Comparison of ENCODE assay signal across 8 cellular contexts in the genomic region with DNA sequence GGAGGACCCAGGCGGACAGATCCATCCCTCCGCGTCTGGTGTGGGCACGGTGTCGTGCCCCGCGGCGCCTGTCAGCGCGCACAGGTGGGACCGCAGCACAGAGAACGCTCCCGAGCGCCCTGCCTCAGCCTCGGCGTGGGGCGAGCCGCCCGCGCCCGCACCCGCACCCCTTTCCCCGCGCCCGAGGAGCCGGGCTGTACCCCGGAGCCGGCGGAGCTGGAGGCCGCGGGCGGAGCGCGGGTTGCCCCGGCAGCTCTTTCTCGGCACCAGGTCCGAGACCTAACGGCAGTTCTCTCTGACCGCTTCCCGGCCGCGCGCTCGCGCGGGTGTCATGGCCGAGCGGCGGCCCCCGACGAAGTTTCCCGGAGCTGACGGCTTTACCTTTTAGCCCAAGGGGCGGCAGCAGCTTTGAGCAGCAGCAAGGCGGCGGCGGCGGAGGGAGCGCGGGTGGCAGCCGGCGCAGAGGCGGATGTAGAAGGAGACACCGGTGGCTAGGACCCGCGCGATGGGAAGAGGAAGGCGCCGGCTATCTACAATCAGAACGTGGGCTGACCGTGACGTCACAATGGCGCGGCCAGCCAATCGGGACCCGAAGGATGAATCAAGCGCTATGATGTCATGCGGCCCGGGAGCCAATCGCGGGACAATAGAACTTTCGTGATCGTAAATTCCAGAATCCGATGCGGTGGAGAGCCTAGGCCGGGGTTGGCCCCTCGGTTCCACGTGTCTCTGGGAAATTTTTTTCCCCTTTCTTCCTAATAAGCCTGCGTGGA. TPM values are rescaled to one million over a fixed set of nuclear protein-coding genes. Genes with fewer than 3 reads are reported as not detected.
DNase-seq lines count a peak whose midpoint lies in the region; ATAC-seq and TF ChIP-seq lines count a peak whose summit lies in the region.

A gene with protein sequence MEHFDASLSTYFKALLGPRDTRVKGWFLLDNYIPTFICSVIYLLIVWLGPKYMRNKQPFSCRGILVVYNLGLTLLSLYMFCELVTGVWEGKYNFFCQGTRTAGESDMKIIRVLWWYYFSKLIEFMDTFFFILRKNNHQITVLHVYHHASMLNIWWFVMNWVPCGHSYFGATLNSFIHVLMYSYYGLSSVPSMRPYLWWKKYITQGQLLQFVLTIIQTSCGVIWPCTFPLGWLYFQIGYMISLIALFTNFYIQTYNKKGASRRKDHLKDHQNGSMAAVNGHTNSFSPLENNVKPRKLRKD (minus strand): TSS at position 515 of the 773 bp plus-strand sequence. CDS start 53,251 bp downstream, outside the sequence.

- no peak for TF ChIP-seq CTCF in natural killer cell (IDR thresholded peaks at IDR 0.05)

- H3K4me2 ChIP-seq in Karpas-422 (ENCODE audit: low read depth, low read length, poor library complexity, severe bottlenecking), result peak within 1 kb of the TSS; percentile 83

- H3K36me3 Mint-ChIP-seq in activated T-helper 1 cell treated with anti-CD3 and anti-CD28 coated beads, Interleukin-12 subunit alpha, Interleukin-12 subunit beta, Interleukin-2, Interleukin-4 antibody, amounts not matched to agents 30 ng/mL and 10 ng/mL and 1 ng/mL, durations not matched to agents 14 hours and 24 hours and 36 hours (ENCODE audit: low read depth), result peaks cover 24% of the 10 kb centered on the region
- no peaks in the 10 kb centered on the region for H3K36me3 Mint-ChIP-seq in natural killer cell

- peaks cover 8% of the 10 kb centered on the region for H3K27me3 Mint-ChIP-seq in activated T-helper 1 cell treated with anti-CD3 and anti-CD28 coated beads, Interleukin-12 subunit alpha, Interleukin-12 subunit beta, Interleukin-2, Interleukin-4 antibody, amounts not matched to agents 30 ng/mL and 10 ng/mL and 1 ng/mL, durations not matched to agents 14 hours and 24 hours and 36 hours (ENCODE audit: insufficient read depth)
- H3K27me3 Mint-ChIP-seq in natural killer cell (ENCODE audit: low read depth in 2 of 2), result peaks cover 5 to 11% of the 10 kb centered on the region in 2 donors

- H3K4me3 Mint-ChIP-seq in activated T-helper 1 cell treated with anti-CD3 and anti-CD28 coated beads, Interleukin-12 subunit alpha, Interleukin-12 subunit beta, Interleukin-2, Interleukin-4 antibody, amounts not matched to agents 30 ng/mL and 10 ng/mL and 1 ng/mL, durations not matched to agents 14 hours and 24 hours and 36 hours, result peak within 1 kb of the TSS; percentile 96
- H3K4me3 Mint-ChIP-seq in natural killer cell, result peak within 1 kb of the TSS; percentile 91

- H3K9me3 Mint-ChIP-seq in activated T-helper 1 cell treated with anti-CD3 and anti-CD28 coated beads, Interleukin-12 subunit alpha, Interleukin-12 subunit beta, Interleukin-2, Interleukin-4 antibody, amounts not matched to agents 30 ng/mL and 10 ng/mL and 1 ng/mL, durations not matched to agents 14 hours and 24 hours and 36 hours, result no peaks in the 10 kb centered on the region
- H3K9me3 Mint-ChIP-seq in natural killer cell, result no peaks in the 10 kb centered on the region

- H3K4me1 ChIP-seq in Karpas-422 (ENCODE audit: low read length), result peaks cover 45% of the 10 kb centered on the region

- H3K9me2 ChIP-seq in Karpas-422 (replicated peaks; ENCODE audit: insufficient read depth, low read length), result no peaks in the 10 kb centered on the region

- peaks cover 12% of the 10 kb centered on the region; the same call in 1 of the 2 replicates for H3K36me3 ChIP-seq in Karpas-422 (ENCODE audit: insufficient read depth, low read length)

- H2AFZ ChIP-seq in Karpas-422 (ENCODE audit: low read length), result peak within 1 kb of the TSS; percentile 98

- peak; percentile 80 for ATAC-seq in GM21786 (IDR thresholded peaks at IDR 0.05; ENCODE audit: unreplicated experiment)
- ATAC-seq in natural killer cell, result peak; percentile 83 to 92 (median 86)

- DNase-seq in DMS53 treated with DMSO at 0.1 percent for 48 hours (lab: John Stamatoyannopoulos, UW; ENCODE audit: unreplicated experiment), result peak; percentile 93
- peak; percentile 98 for DNase-seq in Karpas-422
- DNase-seq in RPMI7951 (ENCODE audit: low read depth), result peak; percentile 98
- DNase-seq in activated T-helper 1 cell treated with anti-CD3 and anti-CD28 coated beads, Interleukin-12 subunit alpha, Interleukin-12 subunit beta, Interleukin-2, Interleukin-4 antibody, amounts not matched to agents 30 ng/mL and 10 ng/mL and 1 ng/mL, durations not matched to agents 14 hours and 24 hours and 36 hours (ENCODE audit: low spot score), result peak; percentile 94
- DNase-seq in fibroblast of gingiva (ENCODE audit: low read depth), result peak; percentile 99
- peak; percentile 98 for DNase-seq in natural killer cell
- peak; percentile 96 for DNase-seq in stimulated activated naive CD4-positive, alpha-beta T cell treated with Interleukin-2 at 50 U/mL for 16 hours (lab: John Stamatoyannopoulos, UW)

- H3K27ac Mint-ChIP-seq in activated T-helper 1 cell treated with anti-CD3 and anti-CD28 coated beads, Interleukin-12 subunit alpha, Interleukin-12 subunit beta, Interleukin-2, Interleukin-4 antibody, amounts not matched to agents 30 ng/mL and 10 ng/mL and 1 ng/mL, durations not matched to agents 14 hours and 24 hours and 36 hours, result peak within 1 kb of the TSS; percentile 93
- peak within 1 kb of the TSS; percentile 74 to 95 for H3K27ac Mint-ChIP-seq in natural killer cell

- H3K4me1 Mint-ChIP-seq in activated T-helper 1 cell treated with anti-CD3 and anti-CD28 coated beads, Interleukin-12 subunit alpha, Interleukin-12 subunit beta, Interleukin-2, Interleukin-4 antibody, amounts not matched to agents 30 ng/mL and 10 ng/mL and 1 ng/mL, durations not matched to agents 14 hours and 24 hours and 36 hours (ENCODE audit: low read depth), result peaks cover 47% of the 10 kb centered on the region
- H3K4me1 Mint-ChIP-seq in natural killer cell, result peaks cover 44 to 48% of the 10 kb centered on the region in 2 donors

- peak within 1 kb of the TSS; percentile 90 for H3K9ac ChIP-seq in Karpas-422 (ENCODE audit: low read length)

- peaks cover 41% of the 10 kb centered on the region for H4K20me1 ChIP-seq in Karpas-422 (ENCODE audit: insufficient read depth, low read depth, low read length)

- H3K27ac ChIP-seq in Karpas-422 (ENCODE audit: low read length), result peak within 1 kb of the TSS; percentile 73

- intact Hi-C loops in activated T-helper 1 cell treated with anti-CD3 and anti-CD28 coated beads, Interleukin-12 subunit alpha, Interleukin-12 subunit beta, Interleukin-2, Interleukin-4 antibody, amounts not matched to agents 30 ng/mL and 10 ng/mL and 1 ng/mL, durations not matched to agents 14 hours and 24 hours and 36 hours (cut with micrococcal nuclease), result loop anchor here (1.0 to 5.0 kb wide), 10 partner anchors 11 to 199 kb away; a partner anchor contains a TSS
- intact Hi-C loops in natural killer cell (cut with micrococcal nuclease), result loop anchor here (1.0 to 10.0 kb wide), 5 partner anchors 11 to 354 kb away; a partner anchor contains a TSS

- H3K4me3 ChIP-seq in Karpas-422 (ENCODE audit: low read length), result peak within 1 kb of the TSS; percentile 96

- H3K9me3 ChIP-seq in Karpas-422 (ENCODE audit: low read length), result no peaks in the 10 kb centered on the region

- no peaks in the 10 kb centered on the region for H3K27me3 ChIP-seq in Karpas-422 (ENCODE audit: low read length)

- peaks cover 49% of the 10 kb centered on the region for H3K79me2 ChIP-seq in Karpas-422 (ENCODE audit: low read length)

RNA-seq across cellular contexts. Expression of the gene that starts here (rescaled TPM):
- 37.9 and 82.7 TPM in 2 replicates for total RNA-seq in Karpas-422 (2014; rRNA removed; shearing (Covaris generic); ENCODE audit: low replicate concordance)
- total RNA-seq in RPMI7951 (2014; rRNA removed; shearing (Covaris generic)), result 71.0 and 91.3 TPM in 2 replicates
- 121 and 131 TPM in 2 replicates for total RNA-seq in activated T-helper 1 cell treated with anti-CD3 and anti-CD28 coated beads, Interleukin-12 subunit alpha, Interleukin-12 subunit beta, Interleukin-2, Interleukin-4 antibody, amounts not matched to agents 30 ng/mL and 10 ng/mL and 1 ng/mL, durations not matched to agents 14 hours and 24 hours and 36 hours
- total RNA-seq in natural killer cell, result 10 to 100 TPM; 72.1 to 99.5 (median 73.7) TPM

Comparison
In these comparisons a context has a peak if more than half of its experiments do, and no peak if none do; other contexts are left out.
1. Peak in every context shown above with its lines: DNase-seq, ATAC-seq, H3K4me3 ChIP-seq and H3K27ac ChIP-seq.